In the genomic region with DNA sequence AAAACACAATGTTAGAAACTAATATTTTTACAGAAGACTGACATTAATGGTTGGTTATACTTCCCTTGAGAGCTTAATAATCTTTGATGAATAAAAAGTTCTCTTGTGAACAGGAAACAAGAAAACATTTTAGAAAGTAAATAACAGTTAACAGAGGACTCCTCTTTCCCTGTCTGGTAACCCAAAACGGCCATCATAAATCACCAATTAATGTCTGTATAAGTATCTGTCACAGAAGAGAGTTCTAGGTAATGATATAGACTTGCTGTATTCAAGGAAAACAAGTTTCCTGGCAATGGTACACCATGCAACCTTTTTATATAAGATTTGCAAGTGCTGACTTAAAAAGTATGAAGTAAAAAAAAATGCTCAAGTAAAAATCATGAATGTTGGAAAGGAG, we compare ENCODE assay signal across 14 cellular contexts.
A peak's percentile ranks its signal among the peaks of the same experiment; 100 is the strongest.
DNase-seq lines count a peak whose midpoint lies in the region; ATAC-seq lines count a peak whose summit lies in the region.
"Had no signal": no experiment of that assay in that cellular context is flagged by ENCODE, and none has a peak within 500 bp of the region (broad histone marks: within the 10 kb centered on the region; RNA-seq: fewer than 3 reads in every experiment).

No MANE protein-coding gene starts in this region.

- no peak overlapping the region for H2BK15ac ChIP-seq in mesenchymal stem cell (ENCODE audit: low read depth, poor library complexity, severe bottlenecking)

- no peaks in the 10 kb centered on the region for H3K9me3 Mint-ChIP-seq in CD8-positive, alpha-beta memory T cell

- POLR2A ChIA-PET in CD8-positive, alpha-beta memory T cell (lab: Charles Lee): no interaction called here

- no peak overlapping the region for H3K27ac Mint-ChIP-seq in CD8-positive, alpha-beta memory T cell
- H3K27ac Mint-ChIP-seq: CD4-positive, alpha-beta memory T cell had no signal

- H3K36me3 Mint-ChIP-seq in CD8-positive, alpha-beta memory T cell: no peaks in the 10 kb centered on the region
- H3K36me3 Mint-ChIP-seq: CD4-positive, alpha-beta memory T cell had no signal

- no peaks in the 10 kb centered on the region for H3K4me1 ChIP-seq in CD8-positive, alpha-beta memory T cell (ENCODE audit: insufficient read depth, low read length)
- peaks cover 2% of the 10 kb centered on the region for H3K4me1 ChIP-seq in mesenchymal stem cell (ENCODE audit: control insufficient read depth, insufficient read depth, low read depth, low read length)
- H3K4me1 ChIP-seq: BE2C had no signal

- H3K9ac ChIP-seq in mesenchymal stem cell (ENCODE audit: low read length): no peak overlapping the region

- no peak overlapping the region for H3K4ac ChIP-seq in mesenchymal stem cell (ENCODE audit: low read depth in 1 of 2, low read length in 2 of 2)

- no CpG with 5 or more reads among the region's 1 CpG for WGBS in mesenchymal stem cell

- no peaks in the 10 kb centered on the region for H3K27me3 ChIP-seq in CD8-positive, alpha-beta memory T cell (ENCODE audit: insufficient read depth, low read length, poor library complexity, severe bottlenecking)
- no peaks in the 10 kb centered on the region for H3K27me3 ChIP-seq in mesenchymal stem cell (ENCODE audit: control insufficient read depth in 1 of 2, insufficient read depth in 1 of 2, low read length in 2 of 2)

- no peak for ATAC-seq in HG03439 (IDR thresholded peaks at IDR 0.05; ENCODE audit: unreplicated experiment)
- ATAC-seq: HepG2 had no signal

- no peaks in the 10 kb centered on the region for H3K79me1 ChIP-seq in mesenchymal stem cell (replicated peaks; ENCODE audit: low read length, poor library complexity, severe bottlenecking)

- CTCF ChIA-PET in CD8-positive, alpha-beta memory T cell (lab: Charles Lee): no interaction called here

- no peaks in the 10 kb centered on the region for H3K9me3 ChIP-seq in CD8-positive, alpha-beta memory T cell (ENCODE audit: low read length)
- H3K9me3 ChIP-seq in mesenchymal stem cell (ENCODE audit: control insufficient read depth, low read length): no peaks in the 10 kb centered on the region
- H3K9me3 ChIP-seq: BE2C had no signal

- no peaks in the 10 kb centered on the region for H3K4me1 Mint-ChIP-seq in CD8-positive, alpha-beta memory T cell
- H3K4me1 Mint-ChIP-seq: CD4-positive, alpha-beta memory T cell had no signal

- H3K27ac ChIP-seq in CD8-positive, alpha-beta memory T cell (ENCODE audit: low read depth, low read length): no peak overlapping the region
- no peak overlapping the region for H3K27ac ChIP-seq in mesenchymal stem cell (ENCODE audit: low read length, poor library complexity, severe bottlenecking)
- H3K27ac ChIP-seq: C4-2B had no signal

- DNase-seq in NCI-H510A treated with DMSO at 0.1 percent for 48 hours (lab: John Stamatoyannopoulos, UW) (peak; percentile 21), NCI-H510A (lab: John Stamatoyannopoulos, UW) (no peak), NCI-H1105 treated with DMSO at 0.1 percent for 48 hours (lab: John Stamatoyannopoulos, UW) (peak; percentile 60), NCI-H69 (lab: John Stamatoyannopoulos, UW) (peak; percentile 80), mesenchymal stem cell (no peak)
- DNase-seq in CD8-positive, alpha-beta memory T cell: no peak
- DNase-seq: BE2C; CD4-positive, alpha-beta memory T cell; COR-L47; DMS153; HCEC 1CT had no signal

- H3K27me3 Mint-ChIP-seq in CD8-positive, alpha-beta memory T cell: no peaks in the 10 kb centered on the region
- H3K27me3 Mint-ChIP-seq: CD4-positive, alpha-beta memory T cell had no signal

- H2AFZ ChIP-seq in mesenchymal stem cell (ENCODE audit: low read depth, low read length): no peak overlapping the region

- H3K4me3 ChIP-seq in CD8-positive, alpha-beta memory T cell (ENCODE audit: low read length): no peak overlapping the region
- H3K4me3 ChIP-seq in mesenchymal stem cell (ENCODE audit: insufficient read depth in 1 of 2, low read depth in 1 of 2, low read length in 2 of 2): no peak overlapping the region

- H4K91ac ChIP-seq in mesenchymal stem cell (ENCODE audit: low read length): no peak overlapping the region

- H3K4me2 ChIP-seq in mesenchymal stem cell (ENCODE audit: low read length, poor library complexity, severe bottlenecking): no peak overlapping the region

- no peak overlapping the region for H2BK5ac ChIP-seq in mesenchymal stem cell (ENCODE audit: low read depth, low read length, poor library complexity, severe bottlenecking)

- no peak overlapping the region for H4K8ac ChIP-seq in mesenchymal stem cell (ENCODE audit: low read length)

- no peak overlapping the region for H2BK12ac ChIP-seq in mesenchymal stem cell (ENCODE audit: low read length in 2 of 2)

- no peak overlapping the region for H3K23ac ChIP-seq in mesenchymal stem cell (ENCODE audit: low read length in 2 of 2)

- no peak overlapping the region for H3K18ac ChIP-seq in mesenchymal stem cell (ENCODE audit: low read depth in 1 of 2, low read length in 2 of 2)

- H3K36me3 ChIP-seq in CD8-positive, alpha-beta memory T cell (ENCODE audit: insufficient read depth, low read length): no peaks in the 10 kb centered on the region
- H3K36me3 ChIP-seq in mesenchymal stem cell (ENCODE audit: control insufficient read depth in 1 of 2, insufficient read depth in 2 of 2, low read depth in 1 of 2, low read length in 2 of 2): no peaks in the 10 kb centered on the region
- H3K36me3 ChIP-seq: BE2C had no signal

- H2BK120ac ChIP-seq in mesenchymal stem cell (ENCODE audit: low read depth, low read length): no peak overlapping the region

- H2AK5ac ChIP-seq in mesenchymal stem cell (ENCODE audit: low read length, severe bottlenecking): no peak overlapping the region

- no peak overlapping the region for H3K14ac ChIP-seq in mesenchymal stem cell (ENCODE audit: low read length in 2 of 2)

- H3K4me3 Mint-ChIP-seq in CD8-positive, alpha-beta memory T cell: no peak overlapping the region
- H3K4me3 Mint-ChIP-seq: CD4-positive, alpha-beta memory T cell had no signal

Comparison
In these comparisons a context has a peak if more than half of its experiments do, and no peak if none do; other contexts are left out.
1. DNase-seq: peak in NCI-H510A treated with DMSO at 0.1 percent for 48 hours (single experiment), NCI-H1105 treated with DMSO at 0.1 percent for 48 hours (single experiment) and NCI-H69 (single experiment); none in NCI-H510A (single experiment), CD8-positive, alpha-beta memory T cell (0 of 5) and mesenchymal stem cell (single experiment).